8 cellular contexts compared by ENCODE assay signal in genomic region chr22:30591588-30592359, GRCh38.
DNase-seq lines count a peak whose midpoint lies in the region; ATAC-seq and TF ChIP-seq lines count a peak whose summit lies in the region.

Gene PES1 (minus strand): TSS chr22:30591910. CDS start chr22:30591833, 77 bp downstream.

- ATAC-seq in GM19035 (IDR thresholded peaks at IDR 0.05; ENCODE audit: unreplicated experiment) (peak; percentile 98), HG03342 (IDR thresholded peaks at IDR 0.05; ENCODE audit: unreplicated experiment) (peak; percentile 94)

- DNase-seq in AG10803 (ENCODE audit: low read depth), result peak; percentile 99
- peak; percentile 98 to 99 for DNase-seq in NCI-H446 (lab: John Stamatoyannopoulos, UW)
- peak; percentile 92 for DNase-seq in activated CD4-positive, CD25-positive, alpha-beta regulatory T cell treated with anti-CD3 and anti-CD28 coated beads, Interleukin-2, amount 50 U/mL, for 16 hours (ENCODE audit: low read depth, low spot score)
- DNase-seq in cerebellar cortex (ENCODE audit: low spot score), result peak; percentile 98
- peak; percentile 99 for DNase-seq in iris pigment epithelial cell (ENCODE audit: low read depth)
- DNase-seq in stimulated activated CD4-positive, alpha-beta T cell treated with anti-CD3 and anti-CD28 coated beads, Interleukin-12 subunit alpha, Interleukin-12 subunit beta, amount 100 ng/mL, for 24 hours (ENCODE audit: low read depth in 2 of 2), result peak; percentile 85 to 89

- H3K4me3 ChIP-seq in AG10803 (ENCODE audit: low read length), result peak within 1 kb of the TSS; percentile 96

- TF ChIP-seq CTCF in AG10803 (conservative IDR thresholded peaks at IDR 0.05; ENCODE audit: low read length), result no peak

Comparison
In these comparisons a context has a peak if more than half of its experiments do, and no peak if none do; other contexts are left out.
1. Peak in every context shown above with its lines: DNase-seq, ATAC-seq and H3K4me3 ChIP-seq.